Comparison of ENCODE assay signal across 15 cellular contexts in genomic region chr5:32168460-32169033, GRCh38. TPM values are rescaled to one million over a fixed set of nuclear protein-coding genes. Genes with fewer than 3 reads are reported as not detected.
DNase-seq lines count a peak whose midpoint lies in the region; ATAC-seq and TF ChIP-seq lines count a peak whose summit lies in the region.
"Had no signal": no experiment of that assay in that cellular context is flagged by ENCODE, and none has a peak within 500 bp of the region (broad histone marks: within the 10 kb centered on the region; RNA-seq: fewer than 3 reads in every experiment).

No MANE protein-coding gene starts in this region.

- peak overlapping the region in 1 of 2 donors; percentile 4 for H3K9ac ChIP-seq in stomach smooth muscle (ENCODE audit: low read length in 2 of 2)

- peaks cover 0 to 61% of the 10 kb centered on the region in 2 donors for H3K4me1 ChIP-seq in right atrium auricular region
- H3K4me1 ChIP-seq in stomach smooth muscle (ENCODE audit: control insufficient read depth, insufficient read depth, low read length), result peaks cover 10% of the 10 kb centered on the region

- H3K27me3 Mint-ChIP-seq in activated CD4-positive, alpha-beta T cell treated with anti-CD3 and anti-CD28 coated beads, Interleukin-2, amount 10 ng/mL, durations not matched to agents 24 days and 14 days, result no peaks in the 10 kb centered on the region
- no peaks in the 10 kb centered on the region for H3K27me3 Mint-ChIP-seq in activated CD4-positive, alpha-beta T cell treated with anti-CD3 and anti-CD28 coated beads, Interleukin-2, amount 10 ng/mL, durations not matched to agents 7 days and 5 days
- H3K27me3 Mint-ChIP-seq in central memory CD8-positive, alpha-beta T cell, result no peaks in the 10 kb centered on the region

- H3K4me3 Mint-ChIP-seq in activated CD4-positive, alpha-beta T cell treated with anti-CD3 and anti-CD28 coated beads, Interleukin-2, amount 10 ng/mL, durations not matched to agents 24 days and 14 days, result no peak overlapping the region
- no peak overlapping the region for H3K4me3 Mint-ChIP-seq in activated CD4-positive, alpha-beta T cell treated with anti-CD3 and anti-CD28 coated beads, Interleukin-2, amount 10 ng/mL, durations not matched to agents 7 days and 5 days
- peak overlapping the region; percentile 48 for H3K4me3 Mint-ChIP-seq in central memory CD8-positive, alpha-beta T cell

- H3K9me3 ChIP-seq in right atrium auricular region, result no peaks in the 10 kb centered on the region
- H3K9me3 ChIP-seq in stomach smooth muscle (ENCODE audit: control insufficient read depth in 2 of 2, low read length in 2 of 2), result no peaks in the 10 kb centered on the region
- H3K9me3 ChIP-seq: A549, upper lobe of right lung had no signal

- peaks cover 39% of the 10 kb centered on the region for H3K4me1 Mint-ChIP-seq in activated CD4-positive, alpha-beta T cell treated with anti-CD3 and anti-CD28 coated beads, Interleukin-2, amount 10 ng/mL, durations not matched to agents 24 days and 14 days
- peaks cover 47% of the 10 kb centered on the region for H3K4me1 Mint-ChIP-seq in activated CD4-positive, alpha-beta T cell treated with anti-CD3 and anti-CD28 coated beads, Interleukin-2, amount 10 ng/mL, durations not matched to agents 7 days and 5 days
- H3K4me1 Mint-ChIP-seq in central memory CD8-positive, alpha-beta T cell, result peaks cover 46% of the 10 kb centered on the region

- peaks cover 23% of the 10 kb centered on the region for H3K36me3 ChIP-seq in right atrium auricular region
- H3K36me3 ChIP-seq in stomach smooth muscle (ENCODE audit: control insufficient read depth in 2 of 2, insufficient read depth in 2 of 2, low read length in 2 of 2), result peaks cover 2 to 3% of the 10 kb centered on the region in 2 donors

- ATAC-seq in central memory CD8-positive, alpha-beta T cell (replicated peaks; ENCODE audit: extremely low read depth, poor library complexity, severe bottlenecking), result no peak
- ATAC-seq: A549, upper lobe of right lung had no signal

- CTCF ChIA-PET in activated CD4-positive, alpha-beta T cell treated with anti-CD3 and anti-CD28 coated beads, Interleukin-2, amount 10 ng/mL, durations not matched to agents 7 days and 5 days (lab: Charles Lee), result interaction anchor here (1.9 kb wide), 1 partner anchor 16 kb away, joined by 5 read pairs; no protein-coding TSS in a partner anchor

- intact Hi-C loops in activated CD4-positive, alpha-beta T cell treated with anti-CD3 and anti-CD28 coated beads, Interleukin-2, amount 10 ng/mL, durations not matched to agents 24 days and 14 days (cut with micrococcal nuclease), result no loop called here

- H3K27me3 ChIP-seq in right atrium auricular region, result no peaks in the 10 kb centered on the region
- H3K27me3 ChIP-seq in stomach smooth muscle (ENCODE audit: control insufficient read depth in 1 of 2, insufficient read depth in 2 of 2, low read length in 2 of 2), result no peaks in the 10 kb centered on the region
- H3K27me3 ChIP-seq: upper lobe of right lung had no signal

- DNase-seq in activated CD4-positive, alpha-beta T cell treated with anti-CD3 and anti-CD28 coated beads, Interleukin-2, amount 10 ng/mL, durations not matched to agents 24 days and 14 days, result no peak
- DNase-seq in activated CD4-positive, alpha-beta T cell treated with anti-CD3 and anti-CD28 coated beads, Interleukin-2, amount 10 ng/mL, durations not matched to agents 7 days and 5 days, result no peak
- DNase-seq in central memory CD8-positive, alpha-beta T cell (ENCODE audit: low spot score in 2 of 2), result no peak
- DNase-seq in right atrium auricular region (ENCODE audit: low spot score), result peak; percentile 56
- DNase-seq in SIG-M5 (lab: John Stamatoyannopoulos, UW), result no peak
- DNase-seq in SKM-1 (lab: John Stamatoyannopoulos, UW; ENCODE audit: unreplicated experiment), result no peak
- no peak for DNase-seq in activated naive CD4-positive, alpha-beta T cell treated with anti-CD3 and anti-CD28 coated beads, Interleukin-2, amount 50 U/mL, for 16 hours
- DNase-seq: anterior cingulate cortex, dermis blood vessel endothelial cell, mammary epithelial cell, NCI-H187, NCI-H524 treated with DMSO at 0.1 percent for 48 hours, upper lobe of right lung had no signal

- H3K27ac Mint-ChIP-seq in activated CD4-positive, alpha-beta T cell treated with anti-CD3 and anti-CD28 coated beads, Interleukin-2, amount 10 ng/mL, durations not matched to agents 24 days and 14 days, result peak overlapping the region; percentile 41
- no peak overlapping the region for H3K27ac Mint-ChIP-seq in activated CD4-positive, alpha-beta T cell treated with anti-CD3 and anti-CD28 coated beads, Interleukin-2, amount 10 ng/mL, durations not matched to agents 7 days and 5 days
- peak overlapping the region; percentile 25 for H3K27ac Mint-ChIP-seq in central memory CD8-positive, alpha-beta T cell (ENCODE audit: low read depth)

- no peak overlapping the region for H3K4me3 ChIP-seq in right atrium auricular region
- no peak overlapping the region for H3K4me3 ChIP-seq in stomach smooth muscle (ENCODE audit: low read length in 2 of 2)
- H3K4me3 ChIP-seq: A549, upper lobe of right lung had no signal

- no peak for TF ChIP-seq CTCF in right atrium auricular region (IDR thresholded peaks at IDR 0.05)

- POLR2A ChIA-PET in activated CD4-positive, alpha-beta T cell treated with anti-CD3 and anti-CD28 coated beads, Interleukin-2, amount 10 ng/mL, durations not matched to agents 7 days and 5 days (lab: Charles Lee), result no interaction called here

- no peaks in the 10 kb centered on the region for H3K9me3 Mint-ChIP-seq in activated CD4-positive, alpha-beta T cell treated with anti-CD3 and anti-CD28 coated beads, Interleukin-2, amount 10 ng/mL, durations not matched to agents 24 days and 14 days
- H3K9me3 Mint-ChIP-seq in activated CD4-positive, alpha-beta T cell treated with anti-CD3 and anti-CD28 coated beads, Interleukin-2, amount 10 ng/mL, durations not matched to agents 7 days and 5 days, result no peaks in the 10 kb centered on the region
- H3K9me3 Mint-ChIP-seq in central memory CD8-positive, alpha-beta T cell, result no peaks in the 10 kb centered on the region

- peaks cover 65% of the 10 kb centered on the region for H3K36me3 Mint-ChIP-seq in activated CD4-positive, alpha-beta T cell treated with anti-CD3 and anti-CD28 coated beads, Interleukin-2, amount 10 ng/mL, durations not matched to agents 24 days and 14 days (ENCODE audit: low read depth)
- peaks cover 63% of the 10 kb centered on the region for H3K36me3 Mint-ChIP-seq in activated CD4-positive, alpha-beta T cell treated with anti-CD3 and anti-CD28 coated beads, Interleukin-2, amount 10 ng/mL, durations not matched to agents 7 days and 5 days (ENCODE audit: low read depth)
- peaks cover 52% of the 10 kb centered on the region for H3K36me3 Mint-ChIP-seq in central memory CD8-positive, alpha-beta T cell (ENCODE audit: insufficient read depth)

- H3K27ac ChIP-seq in right atrium auricular region, result peak overlapping the region in 1 of 2 donors; percentile 15
- H3K27ac ChIP-seq in stomach smooth muscle (ENCODE audit: low read length), result peak overlapping the region; percentile 49
- H3K27ac ChIP-seq: A549, upper lobe of right lung had no signal

RNA-seq across cellular contexts. Expression of gene GOLPH3, which starts 5.6 kb away (rescaled TPM):
- total RNA-seq in activated CD4-positive, alpha-beta T cell treated with anti-CD3 and anti-CD28 coated beads, Interleukin-2, amount 10 ng/mL, durations not matched to agents 24 days and 14 days, result 85.4 and 92.7 TPM in 2 replicates
- 10 to 100 TPM; 67.3 to 71.3 TPM for total RNA-seq in activated CD4-positive, alpha-beta T cell treated with anti-CD3 and anti-CD28 coated beads, Interleukin-2, amount 10 ng/mL, durations not matched to agents 7 days and 5 days
- 10 to 100 TPM; 60.6 to 63.7 TPM for total RNA-seq in right atrium auricular region
